Comparison of ENCODE assay signal across 8 cellular contexts in genomic region chr9:34989056-34989945, GRCh38. TPM values are rescaled to one million over a fixed set of nuclear protein-coding genes. Genes with fewer than 3 reads are reported as not detected.
DNase-seq lines count a peak whose midpoint lies in the region; ATAC-seq and TF ChIP-seq lines count a peak whose summit lies in the region.

Gene DNAJB5 (plus strand): TSS chr9:34989745. CDS start chr9:34990631, 886 bp downstream.

- H3K4me3 ChIP-seq in ascending aorta (peak within 1 kb of the TSS; percentile 81 to 100), right atrium auricular region (peak within 1 kb of the TSS; percentile 93 to 98), prostate gland (peak within 1 kb of the TSS; percentile 95 to 96), urinary bladder (ENCODE audit: low read depth, low read length) (peak within 1 kb of the TSS; percentile 70)

- H3K27me3 Mint-ChIP-seq in T-helper 2 cell treated with Interferon-gamma antibody and Interleukin-4, amounts not matched to agents 5 μg/mL and 100 μg/mL, for 36 hours (ENCODE audit: low read depth), result no peaks in the 10 kb centered on the region

- no peaks in the 10 kb centered on the region for H3K36me3 ChIP-seq in ascending aorta
- no peaks in the 10 kb centered on the region for H3K36me3 ChIP-seq in right atrium auricular region
- no peaks in the 10 kb centered on the region for H3K36me3 ChIP-seq in prostate gland
- H3K36me3 ChIP-seq in urinary bladder (ENCODE audit: insufficient read depth), result no peaks in the 10 kb centered on the region

- H3K4me1 Mint-ChIP-seq in T-helper 2 cell treated with Interferon-gamma antibody and Interleukin-4, amounts not matched to agents 5 μg/mL and 100 μg/mL, for 36 hours (ENCODE audit: low read depth), result peaks cover 41% of the 10 kb centered on the region

- DNase-seq in NCI-H187 (lab: John Stamatoyannopoulos, UW) (peak; percentile 87 to 90), ascending aorta (ENCODE audit: low spot score in 2 of 2) (peak; percentile 99 to 100), right atrium auricular region (ENCODE audit: low spot score) (peak; percentile 100), prostate gland (ENCODE audit: low spot score) (peak; percentile 99)
- peak; percentile 99 for DNase-seq in T-helper 2 cell treated with Interferon-gamma antibody and Interleukin-4, amounts not matched to agents 5 μg/mL and 100 μg/mL, for 36 hours (ENCODE audit: low spot score)

- peak within 1 kb of the TSS; percentile 92 for H3K27ac Mint-ChIP-seq in T-helper 2 cell treated with Interferon-gamma antibody and Interleukin-4, amounts not matched to agents 5 μg/mL and 100 μg/mL, for 36 hours

- no peaks in the 10 kb centered on the region for H3K36me3 Mint-ChIP-seq in T-helper 2 cell treated with Interferon-gamma antibody and Interleukin-4, amounts not matched to agents 5 μg/mL and 100 μg/mL, for 36 hours (ENCODE audit: low read depth)

- H3K27me3 ChIP-seq in ascending aorta (no peaks in the 10 kb centered on the region), right atrium auricular region (no peaks in the 10 kb centered on the region), prostate gland (replicated peaks; ENCODE audit: insufficient read depth) (no peaks in the 10 kb centered on the region)

- H3K27ac ChIP-seq in ascending aorta (peak within 1 kb of the TSS; percentile 98 to 100), right atrium auricular region (peak within 1 kb of the TSS; percentile 99 to 100), prostate gland (peak within 1 kb of the TSS; percentile 90 to 93), urinary bladder (ENCODE audit: low read depth) (peak within 1 kb of the TSS; percentile 91)

- peak; percentile 90 for ATAC-seq in GM18502 (IDR thresholded peaks at IDR 0.05; ENCODE audit: poor library complexity, unreplicated experiment)
- ATAC-seq in HG02943 (IDR thresholded peaks at IDR 0.05; ENCODE audit: low read depth, unreplicated experiment), result peak; percentile 90

- H3K4me1 ChIP-seq in ascending aorta (peaks cover 13 to 39% of the 10 kb centered on the region in 2 donors), right atrium auricular region (peaks cover 3 to 54% of the 10 kb centered on the region in 2 donors), prostate gland (replicated peaks) (no peaks in the 10 kb centered on the region), urinary bladder (ENCODE audit: insufficient read depth) (no peaks in the 10 kb centered on the region)

- no peaks in the 10 kb centered on the region for H3K9me3 Mint-ChIP-seq in T-helper 2 cell treated with Interferon-gamma antibody and Interleukin-4, amounts not matched to agents 5 μg/mL and 100 μg/mL, for 36 hours

- intact Hi-C loops in ascending aorta (cut with DNase I), result loop anchor here (1.0 to 2.0 kb wide), 3 partner anchors 83 to 810 kb away; partner anchors contain the start of genes STOML2, UBAP1 and VCP
- intact Hi-C loops in prostate gland (cut with DNase I), result loop anchor here (10.0 kb wide), 1 partner anchor 284 kb away; no protein-coding TSS in a partner anchor

- peak; percentile 70 for TF ChIP-seq POLR2A in prostate gland (IDR thresholded peaks at IDR 0.05)

- H3K4me3 Mint-ChIP-seq in T-helper 2 cell treated with Interferon-gamma antibody and Interleukin-4, amounts not matched to agents 5 μg/mL and 100 μg/mL, for 36 hours, result peak within 1 kb of the TSS; percentile 94

- TF ChIP-seq CTCF in ascending aorta (IDR thresholded peaks at IDR 0.05) (no peak), right atrium auricular region (IDR thresholded peaks at IDR 0.05) (no peak), prostate gland (IDR thresholded peaks at IDR 0.05) (no peak)

- under 1% methylated on average over 61 of the region's 61 CpGs for WGBS in prostate gland
- under 1% methylated on average over 61 of the region's 61 CpGs for WGBS in urinary bladder

- H3K9me3 ChIP-seq in ascending aorta, result no peaks in the 10 kb centered on the region
- H3K9me3 ChIP-seq in right atrium auricular region, result no peaks in the 10 kb centered on the region
- H3K9me3 ChIP-seq in prostate gland, result no peaks in the 10 kb centered on the region

RNA-seq across cellular contexts. Expression of gene DNAJB5, which starts in this region (rescaled TPM):
- total RNA-seq in ascending aorta (40.8 TPM), right atrium auricular region (10 to 100 TPM; 34.9 to 82.4 TPM), prostate gland (10 to 100 TPM; 16.5 to 43.3 TPM), urinary bladder (15.3 TPM)
- polyA plus RNA-seq in urinary bladder, result 89.8 TPM

Comparison
In these comparisons a context has a peak if more than half of its experiments do, and no peak if none do; other contexts are left out.
1. Peak in every context shown above with its lines: DNase-seq, ATAC-seq, H3K4me3 ChIP-seq and H3K27ac ChIP-seq.